In genomic region chr17:76742958-76743357, GRCh38 we compare ENCODE assay signal across 16 cellular contexts.
"Had no signal": no experiment of that assay in that cellular context is flagged by ENCODE, and none has a peak within 500 bp of the region (broad histone marks: within the 10 kb centered on the region; RNA-seq: fewer than 3 reads in every experiment).

No MANE protein-coding gene starts in this region.

- H3K27me3 ChIP-seq: colonic mucosa, esophagus muscularis mucosa, right lobe of liver, spleen, stomach had no signal

- H3K9me3 Mint-ChIP-seq: activated B cell treated with CpG ODN at 0.5 μM for 24 hours; activated CD4-positive, alpha-beta T cell treated with anti-CD3 and anti-CD28 coated beads, Interleukin-2, amount 10 ng/mL, durations not matched to agents 7 days and 5 days; activated naive CD4-positive, alpha-beta T cell treated with anti-CD3 and anti-CD28 coated beads, Interleukin-2, amount 50 U/mL, for 24 hours had no signal

- H3K27ac Mint-ChIP-seq: activated B cell treated with CpG ODN at 0.5 μM for 24 hours; activated CD4-positive, alpha-beta T cell treated with anti-CD3 and anti-CD28 coated beads, Interleukin-2, amount 10 ng/mL, durations not matched to agents 7 days and 5 days; activated naive CD4-positive, alpha-beta T cell treated with anti-CD3 and anti-CD28 coated beads, Interleukin-2, amount 50 U/mL, for 24 hours had no signal

- H3K4me3 ChIP-seq: colonic mucosa, esophagus muscularis mucosa, lung, right lobe of liver, spleen, stomach, thoracic aorta had no signal

- ATAC-seq: right lobe of liver had no signal

- H3K27me3 Mint-ChIP-seq: activated B cell treated with CpG ODN at 0.5 μM for 24 hours; activated CD4-positive, alpha-beta T cell treated with anti-CD3 and anti-CD28 coated beads, Interleukin-2, amount 10 ng/mL, durations not matched to agents 7 days and 5 days; activated naive CD4-positive, alpha-beta T cell treated with anti-CD3 and anti-CD28 coated beads, Interleukin-2, amount 50 U/mL, for 24 hours had no signal

- H3K4me3 Mint-ChIP-seq: activated B cell treated with CpG ODN at 0.5 μM for 24 hours; activated CD4-positive, alpha-beta T cell treated with anti-CD3 and anti-CD28 coated beads, Interleukin-2, amount 10 ng/mL, durations not matched to agents 7 days and 5 days; activated naive CD4-positive, alpha-beta T cell treated with anti-CD3 and anti-CD28 coated beads, Interleukin-2, amount 50 U/mL, for 24 hours had no signal

- H3K27ac ChIP-seq: colonic mucosa, esophagus muscularis mucosa, right lobe of liver, spleen, stomach, thoracic aorta had no signal

- DNase-seq: activated B cell treated with CpG ODN at 0.5 μM for 24 hours; activated CD4-positive, alpha-beta T cell treated with anti-CD3 and anti-CD28 coated beads, Interleukin-2, amount 10 ng/mL, durations not matched to agents 7 days and 5 days; activated CD8-positive, alpha-beta memory T cell treated with anti-CD3 and anti-CD28 coated beads for 24 hours; central memory CD4-positive, alpha-beta T cell; colonic mucosa; glutamatergic neuron; midbrain; right lobe of liver; spleen; stomach; T-helper 2 cell had no signal

- FAIRE-seq: endometrium had no signal

- H3K9me3 ChIP-seq: colonic mucosa, esophagus muscularis mucosa, right lobe of liver, spleen, stomach, thoracic aorta had no signal
